Comparison of ENCODE assay signal across 9 cellular contexts in the genomic region with DNA sequence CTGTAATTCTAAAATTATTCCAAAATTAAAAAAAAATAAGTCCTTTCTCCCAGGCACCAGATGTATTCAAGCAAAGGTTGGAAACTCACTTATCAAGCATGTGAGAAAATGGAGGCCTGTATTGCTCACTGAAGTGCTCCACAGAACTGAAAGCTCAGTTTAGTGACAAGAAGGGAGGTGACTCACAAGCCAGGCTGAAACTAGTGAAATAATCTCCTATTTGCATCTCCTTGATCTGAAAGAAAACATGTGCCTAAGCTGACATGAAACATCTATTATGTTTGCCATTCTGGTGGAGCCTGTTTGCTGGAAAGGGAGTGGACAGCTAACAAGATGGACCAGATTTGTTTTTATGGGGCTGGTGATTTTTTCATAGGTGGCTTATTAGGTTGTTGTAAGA. TPM values are rescaled to one million over a fixed set of nuclear protein-coding genes. Genes with fewer than 3 reads are reported as not detected.
DNase-seq lines count a peak whose midpoint lies in the region; ATAC-seq and TF ChIP-seq lines count a peak whose summit lies in the region.
"Had no signal": no experiment of that assay in that cellular context is flagged by ENCODE, and none has a peak within 500 bp of the region (broad histone marks: within the 10 kb centered on the region; RNA-seq: fewer than 3 reads in every experiment).

No MANE protein-coding gene starts in this region.

- H3K4me1 ChIP-seq in smooth muscle cell (ENCODE audit: low read depth): no peaks in the 10 kb centered on the region

- peak; percentile 82 for ATAC-seq in HG02938 (IDR thresholded peaks at IDR 0.05; ENCODE audit: unreplicated experiment)
- ATAC-seq: left cardiac atrium had no signal

- H3F3A ChIP-seq in smooth muscle cell (ENCODE audit: low read depth): no peaks in the 10 kb centered on the region

- H3K4me3 ChIP-seq in smooth muscle cell: no peak overlapping the region

- no peaks in the 10 kb centered on the region for H3K79me2 ChIP-seq in smooth muscle cell (ENCODE audit: low read depth)

- no peak for TF ChIP-seq CTCF in smooth muscle cell (IDR thresholded peaks at IDR 0.05; ENCODE audit: borderline replicate concordance, insufficient read depth, poor library complexity, severe bottlenecking)

- H3K36me3 ChIP-seq in smooth muscle cell (ENCODE audit: low read depth): no peaks in the 10 kb centered on the region

- no peaks in the 10 kb centered on the region for H4K20me1 ChIP-seq in smooth muscle cell (ENCODE audit: low read depth)

- no peaks in the 10 kb centered on the region for H3K9me3 ChIP-seq in smooth muscle cell (replicated peaks; ENCODE audit: low read depth)

- H2AFZ ChIP-seq in smooth muscle cell (ENCODE audit: low read depth): no peak overlapping the region

- DNase-seq in SIG-M5 treated with dmso at 0.1 percent for 504 hours (lab: John Stamatoyannopoulos, UW; ENCODE audit: unreplicated experiment) (peak; percentile 56), SIG-M5 (lab: John Stamatoyannopoulos, UW) (no peak), astrocyte of the hippocampus (ENCODE audit: low read depth, low spot score) (peak; percentile 62), smooth muscle cell (lab: John Stamatoyannopoulos, UW; ENCODE audit: unreplicated experiment) (no peak), GM19238 (ENCODE audit: insufficient read length, low spot score) (no peak), putamen (ENCODE audit: low spot score) (no peak)
- no peak for DNase-seq in stimulated activated CD4-positive, alpha-beta T cell treated with anti-CD3 and anti-CD28 coated beads, Interleukin-15, amount 100 ng/mL, for 24 hours
- DNase-seq: left cardiac atrium had no signal

- H3K27ac ChIP-seq in smooth muscle cell (ENCODE audit: low read depth): peak overlapping the region; percentile 60

- no peak overlapping the region for H3K9ac ChIP-seq in smooth muscle cell (ENCODE audit: low read depth)

- H3K4me2 ChIP-seq in smooth muscle cell: no peak overlapping the region

- H3K27me3 ChIP-seq in smooth muscle cell (ENCODE audit: low read depth): no peaks in the 10 kb centered on the region

RNA-seq across cellular contexts. Expression of a gene that starts 54.0 kb away (rescaled TPM):
- not detected in 2 replicates for total RNA-seq in smooth muscle cell
- not detected in 2 replicates for polyA plus RNA-seq in smooth muscle cell
- total RNA-seq: left cardiac atrium had no signal

Comparison
In these comparisons a context has a peak if more than half of its experiments do, and no peak if none do; other contexts are left out.
1. DNase-seq: peak in SIG-M5 treated with dmso at 0.1 percent for 504 hours (single experiment) and astrocyte of the hippocampus (single experiment); none in SIG-M5 (single experiment), smooth muscle cell (single experiment), GM19238 (single experiment), putamen (single experiment) and stimulated activated CD4-positive, alpha-beta T cell treated with anti-CD3 and anti-CD28 coated beads, Interleukin-15, amount 100 ng/mL, for 24 hours (single experiment).